In genomic region chr10:114513397-114513796, GRCh38 we compare ENCODE assay signal across 15 cellular contexts.
A peak's percentile ranks its signal among the peaks of the same experiment; 100 is the strongest.
DNase-seq lines count a peak whose midpoint lies in the region; ATAC-seq lines count a peak whose summit lies in the region.
"Had no signal": no experiment of that assay in that cellular context is flagged by ENCODE, and none has a peak within 500 bp of the region (broad histone marks: within the 10 kb centered on the region; RNA-seq: fewer than 3 reads in every experiment).

No MANE protein-coding gene starts in this region.

- H3K36me3 Mint-ChIP-seq in T-helper 2 cell treated with Interferon-gamma antibody and Interleukin-4, amounts not matched to agents 5 μg/mL and 100 μg/mL, for 36 hours (ENCODE audit: low read depth): peaks cover 44% of the 10 kb centered on the region
- peaks cover 23% of the 10 kb centered on the region for H3K36me3 Mint-ChIP-seq in stimulated activated naive CD8-positive, alpha-beta T cell treated with anti-CD3 and anti-CD28 coated beads, Interleukin-15, Interleukin-2, amounts not matched to agents 100 ng/mL and 50 ng/mL, for 24 hours (ENCODE audit: low read depth)

- H3K27me3 Mint-ChIP-seq in T-helper 2 cell treated with Interferon-gamma antibody and Interleukin-4, amounts not matched to agents 5 μg/mL and 100 μg/mL, for 36 hours (ENCODE audit: low read depth): no peaks in the 10 kb centered on the region
- no peaks in the 10 kb centered on the region for H3K27me3 Mint-ChIP-seq in stimulated activated naive CD8-positive, alpha-beta T cell treated with anti-CD3 and anti-CD28 coated beads, Interleukin-15, Interleukin-2, amounts not matched to agents 100 ng/mL and 50 ng/mL, for 24 hours
- H3K27me3 Mint-ChIP-seq: progenitor cell of endocrine pancreas had no signal

- H3K4me1 Mint-ChIP-seq in T-helper 2 cell treated with Interferon-gamma antibody and Interleukin-4, amounts not matched to agents 5 μg/mL and 100 μg/mL, for 36 hours (ENCODE audit: low read depth): peaks cover 80% of the 10 kb centered on the region
- H3K4me1 Mint-ChIP-seq in stimulated activated naive CD8-positive, alpha-beta T cell treated with anti-CD3 and anti-CD28 coated beads, Interleukin-15, Interleukin-2, amounts not matched to agents 100 ng/mL and 50 ng/mL, for 24 hours (ENCODE audit: low read depth): peaks cover 90% of the 10 kb centered on the region

- no peak for ATAC-seq in stimulated activated naive CD8-positive, alpha-beta T cell treated with anti-CD3 and anti-CD28 coated beads, Interleukin-15, Interleukin-2, amounts not matched to agents 100 U/mL and 50 U/mL, for 24 hours
- ATAC-seq: left lobe of liver had no signal

- DNase-seq in T-helper 2 cell treated with Interferon-gamma antibody and Interleukin-4, amounts not matched to agents 5 μg/mL and 100 μg/mL, for 36 hours (ENCODE audit: low spot score): no peak
- DNase-seq in T-helper 2 cell (no peak), left kidney (ENCODE audit: low read depth, low spot score) (peak; percentile 73), ACHN (no peak), cerebellar cortex (ENCODE audit: low spot score) (no peak), D341Med (ENCODE audit: low spot score) (no peak)
- DNase-seq in stimulated activated naive CD8-positive, alpha-beta T cell treated with anti-CD3 and anti-CD28 coated beads, Interleukin-15, Interleukin-2, amounts not matched to agents 100 U/mL and 50 U/mL, for 24 hours: no peak
- DNase-seq: activated CD8-positive, alpha-beta memory T cell treated with anti-CD3 and anti-CD28 coated beads, Interleukin-2, amount 50 U/mL, for 48 hours; DND-41; MV-4-11; NCI-H510A treated with DMSO at 0.1 percent for 48 hours; trophoblast cell had no signal

- H3K9me3 Mint-ChIP-seq in T-helper 2 cell treated with Interferon-gamma antibody and Interleukin-4, amounts not matched to agents 5 μg/mL and 100 μg/mL, for 36 hours: no peaks in the 10 kb centered on the region
- H3K9me3 Mint-ChIP-seq in stimulated activated naive CD8-positive, alpha-beta T cell treated with anti-CD3 and anti-CD28 coated beads, Interleukin-15, Interleukin-2, amounts not matched to agents 100 ng/mL and 50 ng/mL, for 24 hours: peaks cover 7% of the 10 kb centered on the region

- H3K4me3 Mint-ChIP-seq in T-helper 2 cell treated with Interferon-gamma antibody and Interleukin-4, amounts not matched to agents 5 μg/mL and 100 μg/mL, for 36 hours: peak overlapping the region; percentile 79
- peak overlapping the region; percentile 67 for H3K4me3 Mint-ChIP-seq in stimulated activated naive CD8-positive, alpha-beta T cell treated with anti-CD3 and anti-CD28 coated beads, Interleukin-15, Interleukin-2, amounts not matched to agents 100 ng/mL and 50 ng/mL, for 24 hours

- in situ Hi-C loops in ACHN (cut with HindIII; ENCODE audit: low pct_ligation_motif_present, low pct_unique_long_range_greater_than_20kb, low sequenced_read_pairs): no loop called here

- H3K27ac Mint-ChIP-seq in T-helper 2 cell treated with Interferon-gamma antibody and Interleukin-4, amounts not matched to agents 5 μg/mL and 100 μg/mL, for 36 hours: peak overlapping the region; percentile 28
- peak overlapping the region; percentile 85 for H3K27ac Mint-ChIP-seq in stimulated activated naive CD8-positive, alpha-beta T cell treated with anti-CD3 and anti-CD28 coated beads, Interleukin-15, Interleukin-2, amounts not matched to agents 100 ng/mL and 50 ng/mL, for 24 hours
- H3K27ac Mint-ChIP-seq: progenitor cell of endocrine pancreas had no signal
